9 cellular contexts compared by ENCODE assay signal in genomic region chr13:60226507-60226906, GRCh38.
DNase-seq lines count a peak whose midpoint lies in the region; ATAC-seq, FAIRE-seq and TF ChIP-seq lines count a peak whose summit lies in the region.
"Had no signal": no experiment of that assay in that cellular context is flagged by ENCODE, and none has a peak within 500 bp of the region (broad histone marks: within the 10 kb centered on the region; RNA-seq: fewer than 3 reads in every experiment).

No MANE protein-coding gene starts in this region.

- ATAC-seq in HG03571 (IDR thresholded peaks at IDR 0.05; ENCODE audit: unreplicated experiment): no peak

- no peaks in the 10 kb centered on the region for H3K9me3 ChIP-seq in HEK293 (ENCODE audit: control insufficient read depth, insufficient read depth, low read depth, low read length)

- no peaks in the 10 kb centered on the region for H3K4me1 ChIP-seq in HEK293 (ENCODE audit: control insufficient read depth, insufficient read depth, low read length)

- POLR2A ChIA-PET in AG04449 (lab: Yijun Ruan, JAX): no interaction called here
- POLR2A ChIA-PET in HEK293 (lab: Yijun Ruan, JAX): no interaction called here

- no peak for FAIRE-seq in frontal cortex (lab: Jason Lieb, UNC)

- CTCF ChIA-PET in AG04449 (lab: Yijun Ruan, JAX) (interaction anchor here (0.7 to 2.4 kb wide), 11 partner anchors 13 to 834 kb away, joined by 3 to 8 read pairs (median 3); no protein-coding TSS in a partner anchor), HEK293 (lab: Yijun Ruan, JAX) (interaction anchor here (1.1 to 1.3 kb wide), 2 partner anchors 10 to 16 kb away, joined by 3 to 5 read pairs; no protein-coding TSS in a partner anchor)

- no peaks in the 10 kb centered on the region for H3K36me3 ChIP-seq in HEK293 (ENCODE audit: control insufficient read depth in 2 of 2, insufficient read depth in 1 of 2, low read length in 2 of 2)

- TF ChIP-seq CTCF in AG04449 (IDR thresholded peaks at IDR 0.05; ENCODE audit: insufficient read depth, low read length, missing control alignments): peak; percentile 55
- no peak for TF ChIP-seq CTCF in HEK293 (tag by site-specific recombination; IDR thresholded peaks at IDR 0.05)

- no peak for DNase-seq in AG04449 (ENCODE audit: low read depth, low spot score)
- DNase-seq in RKO (ENCODE audit: low spot score): peak; percentile 54
- peak; percentile 22 for DNase-seq in fibroblast of the conjunctiva (ENCODE audit: low read depth)
- no peak for DNase-seq in Ammon's horn (ENCODE audit: low spot score)
- no peak for DNase-seq in stimulated activated naive CD4-positive, alpha-beta T cell (lab: John Stamatoyannopoulos, UW)
- no peak for DNase-seq in frontal cortex (ENCODE audit: low spot score in 2 of 2)
- DNase-seq: NCI-H1436 treated with DMSO at 0.1 percent for 48 hours had no signal

- H3K27ac ChIP-seq in HEK293 (ENCODE audit: extremely low read depth, low read depth, low read length): no peak overlapping the region

- no peak overlapping the region for H3K4me3 ChIP-seq in AG04449 (ENCODE audit: low read depth, low read length)
- no peak overlapping the region for H3K4me3 ChIP-seq in HEK293 (ENCODE audit: low read depth, low read length)

TF ChIP-seq in HEK293, 187 proteins besides CTCF, POLR2A, EP300 and RAD21:
- TF ChIP-seq INSM2 (tag by site-specific recombination; IDR thresholded peaks at IDR 0.05) (no peak), KLF10 (tag by site-specific recombination; IDR thresholded peaks at IDR 0.05) (no peak), ZSCAN30 (tag by site-specific recombination; IDR thresholded peaks at IDR 0.05) (0 out of 2 replicates have a peak, but pooled peaks have one; percentile 25), ZBTB1 (tag by site-specific recombination; IDR thresholded peaks at IDR 0.05) (no peak), KLF16 (tag by site-specific recombination; IDR thresholded peaks at IDR 0.05) (no peak), PRDM10 (tag by site-specific recombination; IDR thresholded peaks at IDR 0.05) (no peak), KLF17 (tag by site-specific recombination; IDR thresholded peaks at IDR 0.05) (no peak), ZFP41 (tag by site-specific recombination; IDR thresholded peaks at IDR 0.05; ENCODE audit: borderline replicate concordance) (no peak), GLIS2 (tag by site-specific recombination; IDR thresholded peaks at IDR 0.05) (no peak), ZNF157 (tag by site-specific recombination; IDR thresholded peaks at IDR 0.05) (no peak), OVOL3 (tag by site-specific recombination; IDR thresholded peaks at IDR 0.05) (no peak), ZNF274 (IDR thresholded peaks at IDR 0.05; ENCODE audit: low read length) (no peak), ZNF274 (tag by site-specific recombination; IDR thresholded peaks at IDR 0.05; ENCODE audit: borderline replicate concordance) (no peak), TRIM28 (IDR thresholded peaks at IDR 0.05; ENCODE audit: borderline replicate concordance, low read length) (no peak), ZSCAN18 (tag by site-specific recombination; IDR thresholded peaks at IDR 0.05) (no peak), ZNF654 (tag by site-specific recombination; IDR thresholded peaks at IDR 0.05; ENCODE audit: low read depth) (peak; percentile 69)

Comparison
In these comparisons a context has a peak if more than half of its experiments do, and no peak if none do; other contexts are left out.
1. DNase-seq: peak in RKO (single experiment) and fibroblast of the conjunctiva (single experiment); none in AG04449 (single experiment), Ammon's horn (single experiment), stimulated activated naive CD4-positive, alpha-beta T cell (0 of 6) and frontal cortex (0 of 2).